In the genomic region with DNA sequence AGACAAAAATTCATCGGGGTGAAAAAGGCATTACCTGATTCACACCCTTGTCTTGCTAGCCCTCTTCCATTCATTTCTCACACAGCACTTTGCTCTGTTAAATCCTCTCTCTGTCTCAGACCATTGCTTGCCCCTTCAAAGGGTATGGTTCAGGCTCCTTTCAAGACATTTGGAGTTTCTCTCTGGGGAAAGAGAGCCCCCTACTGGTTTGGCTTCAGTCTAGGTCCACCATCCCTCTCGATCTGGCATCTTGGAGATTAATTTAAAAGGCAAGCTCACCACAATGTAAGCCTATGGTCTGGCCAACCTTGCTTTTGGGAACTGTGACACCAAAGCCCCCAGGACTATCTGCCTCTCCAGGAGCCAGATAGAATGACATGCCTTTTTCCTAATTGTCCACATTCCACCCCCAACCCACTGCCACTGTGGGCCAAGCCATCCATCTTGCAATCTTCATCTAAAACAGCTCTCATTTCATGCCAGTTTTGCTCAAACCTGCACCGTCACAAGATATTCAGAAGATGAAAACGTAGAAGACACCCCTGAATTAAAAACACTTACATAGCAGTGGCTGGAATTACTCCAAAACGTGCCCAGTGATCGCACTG, we compare ENCODE assay signal across 8 cellular contexts.
DNase-seq lines count a peak whose midpoint lies in the region; ATAC-seq, FAIRE-seq and TF ChIP-seq lines count a peak whose summit lies in the region.

No MANE protein-coding gene starts in this region.

- TF ChIP-seq POLR2A in GM12878 (IDR thresholded peaks at IDR 0.05; ENCODE audit: low read depth, low read length): no peak

- H3K27me3 ChIP-seq in NT2/D1 (ENCODE audit: insufficient read depth, insufficient read length) (no peaks in the 10 kb centered on the region), GM12878 (replicated peaks in 1 of 2; ENCODE audit: control insufficient read depth in 2 of 2, insufficient read depth in 2 of 2, low read length in 1 of 2) (no peaks in the 10 kb centered on the region)

- 45% methylated on average over 6 of the region's 6 CpGs for WGBS in GM12878 (ENCODE audit: insufficient coverage, insufficient replicate concordance, low lambda C conversion rate, missing lambda C conversion rate)

- TF ChIP-seq RAD21 in GM12878 (IDR thresholded peaks at IDR 0.05; ENCODE audit: insufficient read depth, low read depth, low read length): peak; percentile 91

- H3K36me3 ChIP-seq in NT2/D1 (ENCODE audit: insufficient read depth, insufficient read length, low read length) (peaks cover 14% of the 10 kb centered on the region), GM12878 (ENCODE audit: control insufficient read depth in 2 of 2, insufficient read depth in 2 of 2, low read length in 1 of 2) (peaks cover 9 to 14% of the 10 kb centered on the region in 2 experiments)

- CTCF ChIA-PET in GM12878 (lab: Yijun Ruan, JAX): interaction anchor here (0.6 to 7.8 kb wide), 37 partner anchors 9 to 537 kb away, joined by 3 to 164 read pairs (median 5); a partner anchor contains a TSS

- H3K4me1 Mint-ChIP-seq in activated T-cell treated with anti-CD3 and anti-CD28 coated beads, Interleukin-2, amount 50 U/mL, for 24 hours (ENCODE audit: low read depth): no peaks in the 10 kb centered on the region

- H3K4me3 ChIP-seq in NT2/D1 (ENCODE audit: insufficient read length, low read depth): no peak overlapping the region
- no peak overlapping the region for H3K4me3 ChIP-seq in GM12878

- SMC1A ChIA-PET in GM12878 (lab: Charles Lee; ENCODE audit: uncharacterized antibody, unreplicated experiment): interaction anchor here (0.6 to 7.8 kb wide), 19 partner anchors 11 to 1417 kb away, joined by 3 to 116 read pairs (median 5); a partner anchor contains a TSS

- peaks cover 2% of the 10 kb centered on the region for H3K27me3 Mint-ChIP-seq in activated T-cell treated with anti-CD3 and anti-CD28 coated beads, Interleukin-2, amount 50 U/mL, for 24 hours

- no peak overlapping the region for H3K27ac Mint-ChIP-seq in activated T-cell treated with anti-CD3 and anti-CD28 coated beads, Interleukin-2, amount 50 U/mL, for 24 hours

- H2AFZ ChIP-seq in GM12878 (ENCODE audit: control insufficient read depth, low read depth, low read length): no peak overlapping the region

- FAIRE-seq in GM12878 (lab: Jason Lieb, UNC): peak; percentile 23

- DNase-seq in activated T-cell treated with anti-CD3 and anti-CD28 coated beads for 24 hours (ENCODE audit: low read depth) (peak; percentile 8), HS-5 (ENCODE audit: low read depth) (peak; percentile 40), NT2/D1 (ENCODE audit: low read depth, low spot score) (peak; percentile 74), GM12878 (ENCODE audit: low read depth, low spot score) (peak; percentile 13), iPS-NIHi11 (ENCODE audit: low spot score) (peak; percentile 82)
- DNase-seq in activated T-cell treated with anti-CD3 and anti-CD28 coated beads, Interleukin-2, amount 50 U/mL, for 24 hours: no peak
- peak; percentile 20 for DNase-seq in stimulated activated naive CD8-positive, alpha-beta T cell treated with anti-CD3 and anti-CD28 coated beads, Interleukin-15, Interleukin-2, amounts not matched to agents 100 U/mL and 50 U/mL, for 24 hours

- H3K79me2 ChIP-seq in GM12878 (ENCODE audit: control insufficient read depth, insufficient read depth, low read length): no peaks in the 10 kb centered on the region

- ATAC-seq in GM21576 (IDR thresholded peaks at IDR 0.05; ENCODE audit: unreplicated experiment) (peak; percentile 86), GM12878 (peak; percentile 90)
- ATAC-seq in stimulated activated naive CD8-positive, alpha-beta T cell treated with anti-CD3 and anti-CD28 coated beads, Interleukin-15, Interleukin-2, amounts not matched to agents 100 U/mL and 50 U/mL, for 24 hours: peak; percentile 50

- peaks cover 56% of the 10 kb centered on the region for H3K36me3 Mint-ChIP-seq in activated T-cell treated with anti-CD3 and anti-CD28 coated beads, Interleukin-2, amount 50 U/mL, for 24 hours (ENCODE audit: low read depth)

- POLR2A ChIA-PET in GM12878 (lab: Charles Lee): interaction anchor here (1.0 to 1.8 kb wide), 2 partner anchors 244 to 248 kb away, joined by 4 read pairs; no protein-coding TSS in a partner anchor

- H3K27ac ChIP-seq in GM12878 (ENCODE audit: control insufficient read depth, insufficient read depth): no peak overlapping the region

- TF ChIP-seq EP300 in GM12878 (IDR thresholded peaks at IDR 0.05; ENCODE audit: borderline replicate concordance in 1 of 2, control insufficient read depth in 1 of 2, low read depth in 2 of 2, low read length in 2 of 2): no peak

- no peaks in the 10 kb centered on the region for H4K20me1 ChIP-seq in GM12878 (ENCODE audit: control insufficient read depth, insufficient read depth)

- H3K9ac ChIP-seq in NT2/D1 (ENCODE audit: insufficient read length, low read depth) (no peak overlapping the region), GM12878 (ENCODE audit: control insufficient read depth, insufficient read depth, low read length) (no peak overlapping the region)

- H3K9me3 ChIP-seq in NT2/D1 (ENCODE audit: insufficient read depth, low read length): no peaks in the 10 kb centered on the region
- no peaks in the 10 kb centered on the region for H3K9me3 ChIP-seq in GM12878 (replicated peaks; ENCODE audit: control insufficient read depth, insufficient read depth, low read length)

- RAD21 ChIA-PET in GM12878 (lab: Charles Lee; ENCODE audit: unreplicated experiment): interaction anchor here (0.7 to 4.9 kb wide), 18 partner anchors 9 to 504 kb away, joined by 3 to 91 read pairs (median 4); partner anchors contain the start of gene SGPP2

- intact Hi-C loops in GM12878 (cut with micrococcal nuclease; ENCODE audit: unreplicated experiment): loop anchor here (1.0 kb wide), 2 partner anchors 244 to 505 kb away; no protein-coding TSS in a partner anchor

- in situ Hi-C loops in GM12878 (cut with MboI): loop anchor here (5.0 to 10.0 kb wide), 2 partner anchors 250 to 507 kb away; no protein-coding TSS in a partner anchor

- H3K4me3 Mint-ChIP-seq in activated T-cell treated with anti-CD3 and anti-CD28 coated beads, Interleukin-2, amount 50 U/mL, for 24 hours: no peak overlapping the region

- no peaks in the 10 kb centered on the region for H3K9me3 Mint-ChIP-seq in activated T-cell treated with anti-CD3 and anti-CD28 coated beads, Interleukin-2, amount 50 U/mL, for 24 hours

- no peak overlapping the region for H3K4me2 ChIP-seq in GM12878 (ENCODE audit: control insufficient read depth, insufficient read depth)

- peaks cover 2% of the 10 kb centered on the region for H3K4me1 ChIP-seq in NT2/D1 (ENCODE audit: insufficient read depth, insufficient read length)
- H3K4me1 ChIP-seq in GM12878 (ENCODE audit: control insufficient read depth, insufficient read depth, low read length): no peaks in the 10 kb centered on the region

- no TSS peak for BruUV-seq in GM12878 (replicated peaks; lab: Mats Ljungman, UMichigan)

- peak; percentile 77 to 80 (median 79) for TF ChIP-seq CTCF in GM12878 (IDR thresholded peaks at IDR 0.05 in 2 of 3, conservative IDR thresholded peaks at IDR 0.05 in 1 of 3; ENCODE audit: control insufficient read depth in 2 of 3, extremely low read depth in 1 of 3, insufficient read depth in 1 of 3, low read depth in 3 of 3, low read length in 3 of 3)

TF ChIP-seq in GM12878, 131 proteins besides CTCF, POLR2A, EP300 and RAD21:
- TF ChIP-seq POLR2AphosphoS5 (IDR thresholded peaks at IDR 0.05; ENCODE audit: low read length) (peak; percentile 37; the same call in 1 of the 2 replicates), YY1 (IDR thresholded peaks at IDR 0.05; ENCODE audit: low read depth, low read length) (peak; percentile 56; the same call in 1 of the 2 replicates), BACH1 (IDR thresholded peaks at IDR 0.05; ENCODE audit: borderline replicate concordance) (no peak), ATF7 (IDR thresholded peaks at IDR 0.05; ENCODE audit: low read depth) (no peak), PML (IDR thresholded peaks at IDR 0.05; ENCODE audit: low read length) (0 out of 2 replicates have a peak, but pooled peaks have one; percentile 26), SMC3 (IDR thresholded peaks at IDR 0.05; ENCODE audit: borderline replicate concordance, low read length) (peak; percentile 78; the same call in 1 of the 2 replicates)
TF ChIP-seq in GM12878: peak in this region for 4.
